Comparison of ENCODE assay signal across 21 cellular contexts in the genomic region with DNA sequence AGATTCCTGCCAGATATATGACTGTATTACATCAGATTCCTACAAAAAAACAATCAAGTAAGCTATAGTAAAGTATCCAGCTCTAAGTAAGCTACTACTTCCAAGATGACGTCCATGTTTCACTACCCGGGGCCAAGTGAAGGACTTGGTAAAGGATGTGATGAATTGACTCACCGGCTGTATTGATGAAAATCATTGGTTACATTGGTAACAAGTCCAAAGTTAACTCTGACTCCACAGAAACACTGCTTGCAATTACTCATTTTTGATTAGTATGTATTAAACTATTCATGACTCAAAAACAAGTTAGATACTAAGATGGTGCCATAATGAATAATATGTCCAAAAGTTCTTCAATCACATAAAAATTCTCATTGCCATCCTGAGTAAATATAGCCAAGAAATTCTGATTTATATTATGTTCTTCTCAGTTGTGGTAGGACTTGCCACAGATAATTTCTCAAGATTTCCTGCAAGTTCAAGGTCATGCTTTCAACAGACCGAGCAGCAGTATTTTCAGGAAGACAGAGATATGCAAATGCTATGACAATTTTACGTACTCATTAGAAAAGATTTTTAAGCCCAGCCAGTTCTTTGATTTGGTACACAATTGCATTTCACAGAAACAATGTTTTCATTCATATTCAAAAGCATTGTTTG.
"Had no signal": no experiment of that assay in that cellular context is flagged by ENCODE, and none has a peak within 500 bp of the region (broad histone marks: within the 10 kb centered on the region; RNA-seq: fewer than 3 reads in every experiment).

No MANE protein-coding gene starts in this region.

- DNase-seq: activated CD4-positive, alpha-beta T cell treated with anti-CD3 and anti-CD28 coated beads for 36 hours; activated CD4-positive, alpha-beta T cell treated with anti-CD3 and anti-CD28 coated beads, Interleukin-2, amount 50 U/mL, for 48 hours; activated naive CD4-positive, alpha-beta T cell; activated naive CD8-positive, alpha-beta T cell treated with anti-CD3 and anti-CD28 coated beads for 36 hours; amygdala; central memory CD4-positive, alpha-beta T cell; colonic mucosa; foreskin melanocyte; lower lobe of right lung; midbrain; stimulated activated naive B cell treated with anti-CD40 and anti-IgM and Interleukin-4, amounts not matched to agents 10 μg/mL and 1 μg/mL and 100 μg/mL, for 72 hours; SW 1271; upper lobe of left lung had no signal

- H3K9me3 ChIP-seq: colonic mucosa, esophagus muscularis mucosa, lower lobe of right lung, thoracic aorta, upper lobe of left lung had no signal

- H3K4me1 ChIP-seq: colonic mucosa, esophagus muscularis mucosa had no signal

- H3K36me3 Mint-ChIP-seq: activated naive CD8-positive, alpha-beta T cell treated with anti-CD3 and anti-CD28 coated beads for 36 hours; brain; stimulated activated naive B cell treated with anti-CD40 and anti-IgM and Interleukin-4, amounts not matched to agents 10 μg/mL and 1 μg/mL and 100 μg/mL, for 72 hours; WTC11 had no signal

- H3K4me3 ChIP-seq: colonic mucosa, esophagus muscularis mucosa, lower lobe of right lung, thoracic aorta, upper lobe of left lung had no signal

- FAIRE-seq: endometrium, keratinocyte had no signal

- H3K27me3 ChIP-seq: colonic mucosa, esophagus muscularis mucosa, upper lobe of left lung had no signal

- H3K9me3 Mint-ChIP-seq: activated naive CD8-positive, alpha-beta T cell treated with anti-CD3 and anti-CD28 coated beads for 36 hours; activated T-helper 17 cell treated with anti-CD3 and anti-CD28 coated beads, Interleukin-2, amount 50 U/mL, for 72 hours; stimulated activated naive B cell treated with anti-CD40 and anti-IgM and Interleukin-4, amounts not matched to agents 10 μg/mL and 1 μg/mL and 100 μg/mL, for 72 hours had no signal

- H3K4me1 Mint-ChIP-seq: activated T-helper 17 cell treated with anti-CD3 and anti-CD28 coated beads, Interleukin-2, amount 50 U/mL, for 72 hours; brain; stimulated activated naive B cell treated with anti-CD40 and anti-IgM and Interleukin-4, amounts not matched to agents 10 μg/mL and 1 μg/mL and 100 μg/mL, for 72 hours; WTC11 had no signal

- H3K4me3 Mint-ChIP-seq: activated CD4-positive, alpha-beta T cell treated with anti-CD3 and anti-CD28 coated beads for 36 hours; activated naive CD8-positive, alpha-beta T cell treated with anti-CD3 and anti-CD28 coated beads for 36 hours; activated T-helper 17 cell treated with anti-CD3 and anti-CD28 coated beads, Interleukin-2, amount 50 U/mL, for 72 hours; brain; stimulated activated naive B cell treated with anti-CD40 and anti-IgM and Interleukin-4, amounts not matched to agents 10 μg/mL and 1 μg/mL and 100 μg/mL, for 72 hours; WTC11 had no signal

- ATAC-seq: activated CD4-positive, alpha-beta T cell treated with anti-CD3 and anti-CD28 coated beads for 36 hours; activated T-helper 17 cell treated with anti-CD3 and anti-CD28 coated beads, Interleukin-2, amount 50 U/mL, for 72 hours; lower lobe of right lung; stimulated activated naive B cell treated with anti-CD40 and anti-IgM and Interleukin-4, amounts not matched to agents 10 μg/mL and 1 μg/mL and 100 μg/mL, for 72 hours; WTC11 had no signal

- H3K27ac ChIP-seq: colonic mucosa, esophagus muscularis mucosa, lower lobe of right lung, thoracic aorta had no signal

- H3K27ac Mint-ChIP-seq: activated CD4-positive, alpha-beta T cell treated with anti-CD3 and anti-CD28 coated beads for 36 hours; activated naive CD8-positive, alpha-beta T cell treated with anti-CD3 and anti-CD28 coated beads for 36 hours; activated T-helper 17 cell treated with anti-CD3 and anti-CD28 coated beads, Interleukin-2, amount 50 U/mL, for 72 hours; brain; progenitor cell of endocrine pancreas; stimulated activated naive B cell treated with anti-CD40 and anti-IgM and Interleukin-4, amounts not matched to agents 10 μg/mL and 1 μg/mL and 100 μg/mL, for 72 hours; WTC11 had no signal

- H3K36me3 ChIP-seq: colonic mucosa, esophagus muscularis mucosa, lower lobe of right lung, thoracic aorta, upper lobe of left lung had no signal

- H3K27me3 Mint-ChIP-seq: activated CD4-positive, alpha-beta T cell treated with anti-CD3 and anti-CD28 coated beads for 36 hours; activated naive CD8-positive, alpha-beta T cell treated with anti-CD3 and anti-CD28 coated beads for 36 hours; activated T-helper 17 cell treated with anti-CD3 and anti-CD28 coated beads, Interleukin-2, amount 50 U/mL, for 72 hours; progenitor cell of endocrine pancreas; stimulated activated naive B cell treated with anti-CD40 and anti-IgM and Interleukin-4, amounts not matched to agents 10 μg/mL and 1 μg/mL and 100 μg/mL, for 72 hours had no signal
